Comparison of ENCODE assay signal across 12 cellular contexts in genomic region chr10:11517150-11517549, GRCh38.
DNase-seq lines count a peak whose midpoint lies in the region; ATAC-seq and TF ChIP-seq lines count a peak whose summit lies in the region.
"Had no signal": no experiment of that assay in that cellular context is flagged by ENCODE, and none has a peak within 500 bp of the region (broad histone marks: within the 10 kb centered on the region; RNA-seq: fewer than 3 reads in every experiment).

No MANE protein-coding gene starts in this region.

- peaks cover 30% of the 10 kb centered on the region for H3K27me3 Mint-ChIP-seq in activated T-helper 1 cell treated with anti-CD3 and anti-CD28 coated beads, Interleukin-12 subunit alpha, Interleukin-12 subunit beta, Interleukin-2, Interleukin-4 antibody, amounts not matched to agents 30 ng/mL and 10 ng/mL and 1 ng/mL, durations not matched to agents 14 hours and 24 hours and 36 hours (ENCODE audit: insufficient read depth)

- H3K27ac Mint-ChIP-seq in activated T-helper 1 cell treated with anti-CD3 and anti-CD28 coated beads, Interleukin-12 subunit alpha, Interleukin-12 subunit beta, Interleukin-2, Interleukin-4 antibody, amounts not matched to agents 30 ng/mL and 10 ng/mL and 1 ng/mL, durations not matched to agents 14 hours and 24 hours and 36 hours, result peak overlapping the region; percentile 14

- no peaks in the 10 kb centered on the region for H3K9me3 Mint-ChIP-seq in activated T-helper 1 cell treated with anti-CD3 and anti-CD28 coated beads, Interleukin-12 subunit alpha, Interleukin-12 subunit beta, Interleukin-2, Interleukin-4 antibody, amounts not matched to agents 30 ng/mL and 10 ng/mL and 1 ng/mL, durations not matched to agents 14 hours and 24 hours and 36 hours

- TF ChIP-seq CTCF in GM12865 (IDR thresholded peaks at IDR 0.05; ENCODE audit: insufficient read depth, low read depth, low read length, missing control alignments) (no peak), mucosa of descending colon (IDR thresholded peaks at IDR 0.05) (no peak)

- intact Hi-C loops in activated T-helper 1 cell treated with anti-CD3 and anti-CD28 coated beads, Interleukin-12 subunit alpha, Interleukin-12 subunit beta, Interleukin-2, Interleukin-4 antibody, amounts not matched to agents 30 ng/mL and 10 ng/mL and 1 ng/mL, durations not matched to agents 14 hours and 24 hours and 36 hours (cut with micrococcal nuclease), result loop anchor here (5.0 kb wide), 2 partner anchors 350 to 1140 kb away; no protein-coding TSS in a partner anchor
- intact Hi-C loops in mucosa of descending colon (cut with DNase I, micrococcal nuclease), result loop anchor here (5.0 to 10.0 kb wide), 2 partner anchors 208 to 240 kb away; no protein-coding TSS in a partner anchor

- DNase-seq in GM12865 (ENCODE audit: low read depth) (peak; percentile 73), inferior parietal cortex (ENCODE audit: extremely low spot score) (no peak), dedifferentiated amniotic fluid mesenchymal stem cell (ENCODE audit: extremely low spot score) (no peak), mucosa of descending colon (no peak)
- DNase-seq in activated T-helper 1 cell treated with anti-CD3 and anti-CD28 coated beads, Interleukin-12 subunit alpha, Interleukin-12 subunit beta, Interleukin-2, Interleukin-4 antibody, amounts not matched to agents 30 ng/mL and 10 ng/mL and 1 ng/mL, durations not matched to agents 14 hours and 24 hours and 36 hours (ENCODE audit: low spot score), result no peak
- DNase-seq: NCI-H524 treated with DMSO at 0.1 percent for 48 hours; right lobe of liver; stimulated activated naive CD4-positive, alpha-beta T cell had no signal

- no peak overlapping the region for H3K4me3 Mint-ChIP-seq in activated T-helper 1 cell treated with anti-CD3 and anti-CD28 coated beads, Interleukin-12 subunit alpha, Interleukin-12 subunit beta, Interleukin-2, Interleukin-4 antibody, amounts not matched to agents 30 ng/mL and 10 ng/mL and 1 ng/mL, durations not matched to agents 14 hours and 24 hours and 36 hours

- peaks cover 24% of the 10 kb centered on the region for H3K4me1 Mint-ChIP-seq in activated T-helper 1 cell treated with anti-CD3 and anti-CD28 coated beads, Interleukin-12 subunit alpha, Interleukin-12 subunit beta, Interleukin-2, Interleukin-4 antibody, amounts not matched to agents 30 ng/mL and 10 ng/mL and 1 ng/mL, durations not matched to agents 14 hours and 24 hours and 36 hours (ENCODE audit: low read depth)

- H3K36me3 ChIP-seq in mucosa of descending colon (ENCODE audit: low read depth), result no peaks in the 10 kb centered on the region
- H3K36me3 ChIP-seq: right lobe of liver had no signal

- no peaks in the 10 kb centered on the region for H3K4me1 ChIP-seq in mucosa of descending colon (ENCODE audit: low read depth)

- no peaks in the 10 kb centered on the region for H3K9me3 ChIP-seq in mucosa of descending colon
- H3K9me3 ChIP-seq: right lobe of liver had no signal

- no peak overlapping the region for H3K4me3 ChIP-seq in GM12865 (ENCODE audit: low read depth, low read length)
- H3K4me3 ChIP-seq in mucosa of descending colon, result no peak overlapping the region
- H3K4me3 ChIP-seq: right lobe of liver had no signal

- peak; percentile 65 for ATAC-seq in GM19351 (IDR thresholded peaks at IDR 0.05; ENCODE audit: unreplicated experiment)
- ATAC-seq in HG03025 (IDR thresholded peaks at IDR 0.05; ENCODE audit: low FRiP score, unreplicated experiment), result peak; percentile 50
- ATAC-seq in HG03097 (IDR thresholded peaks at IDR 0.05; ENCODE audit: low FRiP score, unreplicated experiment), result no peak
- no peak for ATAC-seq in mucosa of descending colon
- ATAC-seq: HepG2 had no signal

- H3K36me3 Mint-ChIP-seq in activated T-helper 1 cell treated with anti-CD3 and anti-CD28 coated beads, Interleukin-12 subunit alpha, Interleukin-12 subunit beta, Interleukin-2, Interleukin-4 antibody, amounts not matched to agents 30 ng/mL and 10 ng/mL and 1 ng/mL, durations not matched to agents 14 hours and 24 hours and 36 hours (ENCODE audit: low read depth), result no peaks in the 10 kb centered on the region

Comparison
In these comparisons a context has a peak if more than half of its experiments do, and no peak if none do; other contexts are left out.
1. ATAC-seq: peak in GM19351 (single experiment) and HG03025 (single experiment); none in HG03097 (single experiment) and mucosa of descending colon (single experiment).